In genomic region chr16:85326113-85326793, GRCh38 we compare ENCODE assay signal across 18 cellular contexts.
A peak's percentile ranks its signal among the peaks of the same experiment; 100 is the strongest.
DNase-seq lines count a peak whose midpoint lies in the region; ATAC-seq and TF ChIP-seq lines count a peak whose summit lies in the region.
"Had no signal": no experiment of that assay in that cellular context is flagged by ENCODE, and none has a peak within 500 bp of the region (broad histone marks: within the 10 kb centered on the region; RNA-seq: fewer than 3 reads in every experiment).

No MANE protein-coding gene starts in this region.

- DNase-seq in GM23248, result peak; percentile 43
- DNase-seq in NCI-H226, result peak; percentile 9
- DNase-seq in osteoblast (ENCODE audit: insufficient read length, low spot score, missing footprints), result peak; percentile 86
- DNase-seq in tibial artery, result no peak
- no peak for DNase-seq in activated CD4-positive, alpha-beta T cell treated with anti-CD3 and anti-CD28 coated beads, Interleukin-2, amount 50 U/mL, for 48 hours
- DNase-seq: activated naive CD8-positive, alpha-beta T cell treated with anti-CD3 and anti-CD28 coated beads, Interleukin-2, amount 10 ng/mL, durations not matched to agents 7 days and 5 days; AML-193; Caco-2; HCEC 1CT; hypothalamus; naive thymus-derived CD4-positive, alpha-beta T cell; NCI-H1105 treated with DMSO at 0.1 percent for 48 hours; NCI-H510A; Right ventricle myocardium superior; sigmoid colon; stimulated activated naive B cell treated with anti-CD40 and anti-IgM and Interleukin-4, amounts not matched to agents 10 μg/mL and 1 μg/mL and 100 μg/mL, for 72 hours had no signal

- peaks cover 0 to 6% (median 2%) of the 10 kb centered on the region in 5 experiments for H3K9me3 Mint-ChIP-seq in brain
- H3K9me3 Mint-ChIP-seq: activated naive CD8-positive, alpha-beta T cell treated with anti-CD3 and anti-CD28 coated beads, Interleukin-2, amount 10 ng/mL, durations not matched to agents 7 days and 5 days had no signal

- no peak overlapping the region for H2AFZ ChIP-seq in GM23248
- H2AFZ ChIP-seq in osteoblast (ENCODE audit: low read length), result no peak overlapping the region

- TF ChIP-seq CTCF in brain (conservative IDR thresholded peaks at IDR 0.05) (no peak), osteoblast (IDR thresholded peaks at IDR 0.05; ENCODE audit: extremely low read depth, low read depth, low read length) (no peak), tibial artery (IDR thresholded peaks at IDR 0.05) (no peak)

- no peak overlapping the region for H3K27ac ChIP-seq in GM23248
- no peak overlapping the region for H3K27ac ChIP-seq in osteoblast (ENCODE audit: low read depth, low read length)
- H3K27ac ChIP-seq in tibial artery, result no peak overlapping the region
- H3K27ac ChIP-seq: sigmoid colon had no signal

- H3K4me1 ChIP-seq in GM23248 (ENCODE audit: insufficient read depth), result peaks cover 30% of the 10 kb centered on the region
- peaks cover 34% of the 10 kb centered on the region for H3K4me1 ChIP-seq in osteoblast (ENCODE audit: insufficient read depth, low read length)
- peaks cover 13 to 58% (median 50%) of the 10 kb centered on the region in 4 donors for H3K4me1 ChIP-seq in tibial artery

- in situ Hi-C loops in GM23248 (cut with MboI), result no loop called here

- peaks cover 19% of the 10 kb centered on the region for H3F3A ChIP-seq in GM23248 (ENCODE audit: insufficient read depth)

- peaks cover 71% of the 10 kb centered on the region for H3K79me2 ChIP-seq in GM23248 (ENCODE audit: insufficient read depth)
- H3K79me2 ChIP-seq in osteoblast (ENCODE audit: insufficient read depth, low read length), result peaks cover 6% of the 10 kb centered on the region

- peaks cover 4% of the 10 kb centered on the region for H3K27me3 Mint-ChIP-seq in brain

- peaks cover 67% of the 10 kb centered on the region for H3K4me1 Mint-ChIP-seq in brain

- H3K36me3 Mint-ChIP-seq in brain, result no peaks in the 10 kb centered on the region
- H3K36me3 Mint-ChIP-seq: activated naive CD8-positive, alpha-beta T cell treated with anti-CD3 and anti-CD28 coated beads, Interleukin-2, amount 10 ng/mL, durations not matched to agents 7 days and 5 days; naive thymus-derived CD4-positive, alpha-beta T cell had no signal

- no peak overlapping the region for H3K4me3 Mint-ChIP-seq in brain
- H3K4me3 Mint-ChIP-seq: activated naive CD8-positive, alpha-beta T cell treated with anti-CD3 and anti-CD28 coated beads, Interleukin-2, amount 10 ng/mL, durations not matched to agents 7 days and 5 days; stimulated activated naive B cell treated with anti-CD40 and anti-IgM and Interleukin-4, amounts not matched to agents 10 μg/mL and 1 μg/mL and 100 μg/mL, for 72 hours had no signal

- peak overlapping the region; percentile 31 to 74 (median 32) for H3K27ac Mint-ChIP-seq in brain
- H3K27ac Mint-ChIP-seq: activated naive CD8-positive, alpha-beta T cell treated with anti-CD3 and anti-CD28 coated beads, Interleukin-2, amount 10 ng/mL, durations not matched to agents 7 days and 5 days; stimulated activated naive B cell treated with anti-CD40 and anti-IgM and Interleukin-4, amounts not matched to agents 10 μg/mL and 1 μg/mL and 100 μg/mL, for 72 hours had no signal

- ATAC-seq in HG03025 (IDR thresholded peaks at IDR 0.05; ENCODE audit: low FRiP score, unreplicated experiment), result no peak
- ATAC-seq: naive thymus-derived CD4-positive, alpha-beta T cell; stimulated activated naive B cell treated with anti-CD40 and anti-IgM and Interleukin-4, amounts not matched to agents 10 μg/mL and 1 μg/mL and 100 μg/mL, for 72 hours had no signal

- H3K9ac ChIP-seq in GM23248, result no peak overlapping the region

- no peaks in the 10 kb centered on the region for H3K9me3 ChIP-seq in GM23248 (ENCODE audit: low read depth)
- H3K9me3 ChIP-seq in osteoblast (ENCODE audit: low read depth, low read length), result no peaks in the 10 kb centered on the region
- no peaks in the 10 kb centered on the region for H3K9me3 ChIP-seq in tibial artery
- H3K9me3 ChIP-seq: Caco-2, sigmoid colon had no signal

- intact Hi-C loops in tibial artery (cut with DNase I; ENCODE audit: low total_unique reads), result no loop called here

- H3K36me3 ChIP-seq in GM23248 (ENCODE audit: low read depth), result no peaks in the 10 kb centered on the region
- no peaks in the 10 kb centered on the region for H3K36me3 ChIP-seq in osteoblast (ENCODE audit: insufficient read depth, low read length)
- H3K36me3 ChIP-seq in tibial artery, result no peaks in the 10 kb centered on the region
- H3K36me3 ChIP-seq: sigmoid colon had no signal

- H3K4me3 ChIP-seq in GM23248, result no peak overlapping the region
- H3K4me3 ChIP-seq in osteoblast (ENCODE audit: insufficient read depth, low read length), result no peak overlapping the region
- no peak overlapping the region for H3K4me3 ChIP-seq in tibial artery
- H3K4me3 ChIP-seq: sigmoid colon had no signal

- H3K4me2 ChIP-seq in GM23248 (ENCODE audit: unreplicated experiment) (no peak overlapping the region), osteoblast (ENCODE audit: insufficient read depth, low read length) (no peak overlapping the region)

- H3K9me2 ChIP-seq in GM23248 (ENCODE audit: insufficient read depth), result no peaks in the 10 kb centered on the region

- WGBS in GM23248 (ENCODE audit: low coverage in 1 of 2, low lambda C conversion rate in 2 of 2, missing lambda C conversion rate in 2 of 2), 2 experiments, result 78 to 81% methylated on average over 12 of the region's 12 CpGs

- H3K27me3 ChIP-seq in GM23248 (replicated peaks; ENCODE audit: insufficient read depth), result no peaks in the 10 kb centered on the region
- no peaks in the 10 kb centered on the region for H3K27me3 ChIP-seq in osteoblast (ENCODE audit: insufficient read depth, low read length)
- H3K27me3 ChIP-seq in tibial artery, result peaks cover 0 to 24% of the 10 kb centered on the region in 2 donors
- H3K27me3 ChIP-seq: sigmoid colon had no signal

- H4K20me1 ChIP-seq in GM23248 (ENCODE audit: insufficient read depth), result no peaks in the 10 kb centered on the region
- peaks cover 20% of the 10 kb centered on the region for H4K20me1 ChIP-seq in osteoblast (ENCODE audit: insufficient read depth, low read length)

Comparison
In these comparisons a context has a peak if more than half of its experiments do, and no peak if none do; other contexts are left out.
1. DNase-seq: peak in GM23248 (single experiment), NCI-H226 (single experiment) and osteoblast (single experiment); none in tibial artery (0 of 2) and activated CD4-positive, alpha-beta T cell treated with anti-CD3 and anti-CD28 coated beads, Interleukin-2, amount 50 U/mL, for 48 hours (0 of 2).